ENCODE assay signal across 24 cellular contexts in genomic region chr6:165767228-165767627, GRCh38.
DNase-seq lines count a peak whose midpoint lies in the region; ATAC-seq, FAIRE-seq and TF ChIP-seq lines count a peak whose summit lies in the region.
"Had no signal": no experiment of that assay in that cellular context is flagged by ENCODE, and none has a peak within 500 bp of the region (broad histone marks: within the 10 kb centered on the region; RNA-seq: fewer than 3 reads in every experiment).

No MANE protein-coding gene starts in this region.

- H3K4me2 ChIP-seq in astrocyte (ENCODE audit: low read length), result no peak overlapping the region

- peak overlapping the region; percentile 53 for H3K27ac ChIP-seq in left ventricle myocardium inferior (replicated peaks)
- H3K27ac ChIP-seq in astrocyte (ENCODE audit: low read depth, low read length), result no peak overlapping the region
- H3K27ac ChIP-seq: colonic mucosa, HL-60 had no signal

- H3K4me3 Mint-ChIP-seq in astrocyte (ENCODE audit: unreplicated experiment), result no peak overlapping the region
- no peak overlapping the region for H3K4me3 Mint-ChIP-seq in activated T-helper 2 cell treated with anti-CD3 and anti-CD28 coated beads, Interferon-gamma antibody, Interleukin-2, Interleukin-4, amounts not matched to agents 10 μg/mL and 5 μg/mL and 100 μg/mL, durations not matched to agents 14 hours and 24 hours and 36 hours (ENCODE audit: low read depth)
- H3K4me3 Mint-ChIP-seq: CD4-positive, CD25-positive, alpha-beta regulatory T cell; nephron progenitor cell; type B pancreatic cell had no signal

- H3K4me1 ChIP-seq in left ventricle myocardium inferior (peaks cover 25% of the 10 kb centered on the region), astrocyte (ENCODE audit: insufficient read depth, low read length) (peaks cover 5% of the 10 kb centered on the region)
- H3K4me1 ChIP-seq: colonic mucosa had no signal

- H4K20me1 ChIP-seq in astrocyte (ENCODE audit: insufficient read depth, low read length), result no peaks in the 10 kb centered on the region

- no peaks in the 10 kb centered on the region for H3K9me3 Mint-ChIP-seq in astrocyte (ENCODE audit: unreplicated experiment)
- H3K9me3 Mint-ChIP-seq in activated T-helper 2 cell treated with anti-CD3 and anti-CD28 coated beads, Interferon-gamma antibody, Interleukin-2, Interleukin-4, amounts not matched to agents 10 μg/mL and 5 μg/mL and 100 μg/mL, durations not matched to agents 14 hours and 24 hours and 36 hours, result no peaks in the 10 kb centered on the region

- H3K36me3 Mint-ChIP-seq in astrocyte (ENCODE audit: low read depth, unreplicated experiment), result no peaks in the 10 kb centered on the region
- H3K36me3 Mint-ChIP-seq in activated T-helper 2 cell treated with anti-CD3 and anti-CD28 coated beads, Interferon-gamma antibody, Interleukin-2, Interleukin-4, amounts not matched to agents 10 μg/mL and 5 μg/mL and 100 μg/mL, durations not matched to agents 14 hours and 24 hours and 36 hours (ENCODE audit: low read depth), result no peaks in the 10 kb centered on the region
- H3K36me3 Mint-ChIP-seq: CD4-positive, CD25-positive, alpha-beta regulatory T cell; type B pancreatic cell had no signal

- H3K79me2 ChIP-seq in astrocyte (ENCODE audit: insufficient read depth, low read length), result no peaks in the 10 kb centered on the region

- no peak overlapping the region for H2AFZ ChIP-seq in astrocyte (ENCODE audit: low read depth, low read length)

- peaks cover 9% of the 10 kb centered on the region for H3K4me1 Mint-ChIP-seq in astrocyte (ENCODE audit: low read depth, unreplicated experiment)
- peaks cover 5% of the 10 kb centered on the region for H3K4me1 Mint-ChIP-seq in activated T-helper 2 cell treated with anti-CD3 and anti-CD28 coated beads, Interferon-gamma antibody, Interleukin-2, Interleukin-4, amounts not matched to agents 10 μg/mL and 5 μg/mL and 100 μg/mL, durations not matched to agents 14 hours and 24 hours and 36 hours (ENCODE audit: low read depth)
- H3K4me1 Mint-ChIP-seq: CD4-positive, CD25-positive, alpha-beta regulatory T cell had no signal

- peaks cover 12% of the 10 kb centered on the region for H3K9me3 ChIP-seq in left ventricle myocardium inferior (replicated peaks)
- H3K9me3 ChIP-seq in astrocyte (ENCODE audit: insufficient read depth, low read depth, low read length), result peaks cover 1% of the 10 kb centered on the region
- H3K9me3 ChIP-seq: colonic mucosa had no signal

- FAIRE-seq in astrocyte (lab: Jason Lieb, UNC) (no peak), frontal cortex (lab: Jason Lieb, UNC) (no peak)
- FAIRE-seq: islet of Langerhans had no signal

- H3K4me3 ChIP-seq in left ventricle myocardium inferior, result no peak overlapping the region
- no peak overlapping the region for H3K4me3 ChIP-seq in astrocyte (ENCODE audit: insufficient read depth, low read depth, low read length)
- H3K4me3 ChIP-seq: colonic mucosa had no signal

- H3K36me3 ChIP-seq in left ventricle myocardium inferior (no peaks in the 10 kb centered on the region), astrocyte (ENCODE audit: insufficient read depth, low read length) (no peaks in the 10 kb centered on the region)
- H3K36me3 ChIP-seq: colonic mucosa had no signal

- H3K27ac Mint-ChIP-seq in astrocyte (ENCODE audit: unreplicated experiment), result no peak overlapping the region
- no peak overlapping the region for H3K27ac Mint-ChIP-seq in activated T-helper 2 cell treated with anti-CD3 and anti-CD28 coated beads, Interferon-gamma antibody, Interleukin-2, Interleukin-4, amounts not matched to agents 10 μg/mL and 5 μg/mL and 100 μg/mL, durations not matched to agents 14 hours and 24 hours and 36 hours
- H3K27ac Mint-ChIP-seq: CD4-positive, CD25-positive, alpha-beta regulatory T cell; nephron progenitor cell; progenitor cell of endocrine pancreas; type B pancreatic cell had no signal

- H3K27me3 ChIP-seq in left ventricle myocardium inferior (ENCODE audit: low read depth), result no peaks in the 10 kb centered on the region
- no peaks in the 10 kb centered on the region for H3K27me3 ChIP-seq in astrocyte (ENCODE audit: insufficient read depth, low read length)
- H3K27me3 ChIP-seq: colonic mucosa had no signal

- ATAC-seq in Right ventricle myocardium inferior, result no peak
- no peak for ATAC-seq in activated CD4-positive, CD25-positive, alpha-beta regulatory T cell treated with anti-CD3 and anti-CD28 coated beads, Interleukin-2, amount 50 U/mL, for 24 hours

- peaks cover 2% of the 10 kb centered on the region for H3K27me3 Mint-ChIP-seq in astrocyte (ENCODE audit: low read depth, unreplicated experiment)
- no peaks in the 10 kb centered on the region for H3K27me3 Mint-ChIP-seq in activated T-helper 2 cell treated with anti-CD3 and anti-CD28 coated beads, Interferon-gamma antibody, Interleukin-2, Interleukin-4, amounts not matched to agents 10 μg/mL and 5 μg/mL and 100 μg/mL, durations not matched to agents 14 hours and 24 hours and 36 hours (ENCODE audit: low read depth)
- H3K27me3 Mint-ChIP-seq: CD4-positive, CD25-positive, alpha-beta regulatory T cell; type B pancreatic cell had no signal

- DNase-seq in left ventricle myocardium inferior (no peak), Right ventricle myocardium inferior (ENCODE audit: missing footprints) (no peak), astrocyte (ENCODE audit: low read depth) (peak; percentile 20), glomerular visceral epithelial cell (ENCODE audit: extremely low spot score) (peak; percentile 12), frontal cortex (ENCODE audit: low spot score in 2 of 2) (no peak)
- DNase-seq in activated T-helper 2 cell treated with anti-CD3 and anti-CD28 coated beads, Interferon-gamma antibody, Interleukin-2, Interleukin-4, amounts not matched to agents 10 μg/mL and 5 μg/mL and 100 μg/mL, durations not matched to agents 14 hours and 24 hours and 36 hours (ENCODE audit: low spot score), result no peak
- DNase-seq in activated T-cell treated with anti-CD3 and anti-CD28 coated beads, Interleukin-2, amount 50 U/mL, for 48 hours, result no peak
- DNase-seq: activated CD4-positive, CD25-positive, alpha-beta regulatory T cell treated with anti-CD3 and anti-CD28 coated beads, Interleukin-2, amount 50 U/mL, for 72 hours; activated effector memory CD4-positive, alpha-beta T cell treated with Interleukin-2 at 50 U/mL for 16 hours; CD4-positive, CD25-positive, alpha-beta regulatory T cell; colonic mucosa; H7; KBM-7; NCI-H1436; NCI-H2171 treated with DMSO at 0.1 percent for 48 hours; nephron progenitor cell; SHP77; stimulated activated CD4-positive, alpha-beta T cell treated with anti-CD3 and anti-CD28 coated beads, Interleukin-15, amount 100 ng/mL, for 24 hours; stimulated activated naive CD4-positive, alpha-beta T cell had no signal

- no peak overlapping the region for H3K9ac ChIP-seq in astrocyte (ENCODE audit: low read length)

- TF ChIP-seq CTCF in left ventricle myocardium inferior (IDR thresholded peaks at IDR 0.05; ENCODE audit: borderline replicate concordance) (no peak), astrocyte (IDR thresholded peaks at IDR 0.05; ENCODE audit: insufficient read depth, low read depth, low read length) (no peak)

- intact Hi-C loops in left ventricle myocardium inferior (cut with micrococcal nuclease), result no loop called here
- intact Hi-C loops in Right ventricle myocardium inferior (cut with DNase I), result no loop called here
- intact Hi-C loops in activated T-helper 2 cell treated with anti-CD3 and anti-CD28 coated beads, Interferon-gamma antibody, Interleukin-2, Interleukin-4, amounts not matched to agents 10 μg/mL and 5 μg/mL and 100 μg/mL, durations not matched to agents 14 hours and 24 hours and 36 hours (cut with micrococcal nuclease), result no loop called here

Comparison
In these comparisons a context has a peak if more than half of its experiments do, and no peak if none do; other contexts are left out.
1. DNase-seq: peak in astrocyte (single experiment) and glomerular visceral epithelial cell (single experiment); none in left ventricle myocardium inferior (single experiment), Right ventricle myocardium inferior (single experiment), frontal cortex (0 of 2), activated T-helper 2 cell treated with anti-CD3 and anti-CD28 coated beads, Interferon-gamma antibody, Interleukin-2, Interleukin-4, amounts not matched to agents 10 μg/mL and 5 μg/mL and 100 μg/mL, durations not matched to agents 14 hours and 24 hours and 36 hours (single experiment) and activated T-cell treated with anti-CD3 and anti-CD28 coated beads, Interleukin-2, amount 50 U/mL, for 48 hours (0 of 2).